Comparison of ENCODE assay signal across 28 cellular contexts in genomic region chr13:22256111-22256639, GRCh38.
DNase-seq lines count a peak whose midpoint lies in the region; ATAC-seq, FAIRE-seq and TF ChIP-seq lines count a peak whose summit lies in the region.
"Had no signal": no experiment of that assay in that cellular context is flagged by ENCODE, and none has a peak within 500 bp of the region (broad histone marks: within the 10 kb centered on the region; RNA-seq: fewer than 3 reads in every experiment).

No MANE protein-coding gene starts in this region.

- H3K4me3 Mint-ChIP-seq in Caco-2 (ENCODE audit: unreplicated experiment): no peak overlapping the region
- no peak overlapping the region for H3K4me3 Mint-ChIP-seq in CD14-positive monocyte
- H3K4me3 Mint-ChIP-seq: CD4-positive, alpha-beta T cell; dendritic cell treated with granulocyte-macrophage colony-stimulating factor and Interleukin-4, amounts not matched to agents 40 ng/mL and 50 ng/mL, for 4 days; naive thymus-derived CD8-positive, alpha-beta T cell had no signal

- no peaks in the 10 kb centered on the region for H4K20me1 ChIP-seq in PC-9 (ENCODE audit: insufficient read depth)

- TF ChIP-seq EP300 in A549 (IDR thresholded peaks at IDR 0.05): no peak

- H3K4me1 ChIP-seq in A549 (no peaks in the 10 kb centered on the region), PC-9 (replicated peaks; ENCODE audit: insufficient read depth) (no peaks in the 10 kb centered on the region), Caco-2 (no peaks in the 10 kb centered on the region)
- H3K4me1 ChIP-seq: heart left ventricle, vagina had no signal

- no peak for TF ChIP-seq RAD21 in A549 (conservative IDR thresholded peaks at IDR 0.05 in 1 of 2, IDR thresholded peaks at IDR 0.05 in 1 of 2)

- POLR2A ChIA-PET in A549 (lab: Yijun Ruan, JAX) (no interaction called here), PC-9 (lab: Charles Lee; ENCODE audit: unreplicated experiment) (no interaction called here), Caco-2 (lab: Charles Lee) (no interaction called here)

- DNase-seq in A549 (ENCODE audit: low read depth in 1 of 2, low spot score in 1 of 2) (no peak), GM13977 (ENCODE audit: low spot score) (no peak), PC-9 (no peak), fibroblast of villous mesenchyme (ENCODE audit: low read depth) (no peak), NCI-H69 (lab: John Stamatoyannopoulos, UW) (no peak), Caco-2 (no peak), KBM-7 (no peak), CD14-positive monocyte (ENCODE audit: low spot score) (no peak)
- DNase-seq: activated CD4-positive, alpha-beta T cell treated with anti-CD3 and anti-CD28 coated beads for 1 hour; activated naive CD4-positive, alpha-beta T cell treated with Interleukin-2 at 50 U/mL for 16 hours; activated T-cell treated with anti-CD3 and anti-CD28 coated beads, Interleukin-2, amount 50 U/mL, for 1 hour; amygdala; CD4-positive, alpha-beta T cell; DMS79 treated with DMSO at 0.1 percent for 48 hours; GM23248; heart left ventricle; naive thymus-derived CD8-positive, alpha-beta T cell; NCI-H146; NCI-H510A treated with DMSO at 0.1 percent for 48 hours; SHP77; substantia nigra had no signal

- no peaks in the 10 kb centered on the region for H3K9me3 Mint-ChIP-seq in Caco-2 (ENCODE audit: unreplicated experiment)
- H3K9me3 Mint-ChIP-seq in CD14-positive monocyte: peaks cover 0 to 7% (median 5%) of the 10 kb centered on the region in 7 donors
- H3K9me3 Mint-ChIP-seq: CD4-positive, alpha-beta T cell; dendritic cell treated with granulocyte-macrophage colony-stimulating factor and Interleukin-4, amounts not matched to agents 40 ng/mL and 50 ng/mL, for 4 days had no signal

- in situ Hi-C loops in GM13977 (cut with MboI; ENCODE audit: low pct_unique_long_range_greater_than_20kb, low sequenced_read_pairs, unreplicated experiment): no loop called here
- in situ Hi-C loops in KBM-7 (cut with MboI; ENCODE audit: low pct_unique_long_range_greater_than_20kb, low sequenced_read_pairs): no loop called here

- no peak overlapping the region for H3K4me2 ChIP-seq in A549
- no peak overlapping the region for H3K4me2 ChIP-seq in PC-9

- FAIRE-seq in A549 (lab: Jason Lieb, UNC): no peak
- FAIRE-seq: endothelial cell of umbilical vein, TTC549 had no signal

- no peak overlapping the region for H2AFZ ChIP-seq in PC-9
- H2AFZ ChIP-seq: GM23248 had no signal

- no peaks in the 10 kb centered on the region for H3K36me3 Mint-ChIP-seq in Caco-2 (ENCODE audit: insufficient read depth, unreplicated experiment)
- no peaks in the 10 kb centered on the region for H3K36me3 Mint-ChIP-seq in CD14-positive monocyte

- H3K4me3 ChIP-seq in A549: no peak overlapping the region
- no peak overlapping the region for H3K4me3 ChIP-seq in PC-9
- H3K4me3 ChIP-seq in fibroblast of villous mesenchyme (ENCODE audit: low read depth, low read length): no peak overlapping the region
- no peak overlapping the region for H3K4me3 ChIP-seq in Caco-2 (ENCODE audit: low read depth, low read length)
- H3K4me3 ChIP-seq: cardiac muscle cell, GM23248, heart left ventricle, vagina had no signal

- ATAC-seq in A549: no peak
- ATAC-seq: heart left ventricle; left lobe of liver; naive thymus-derived CD8-positive, alpha-beta T cell had no signal

- H3K27ac Mint-ChIP-seq in Caco-2 (ENCODE audit: unreplicated experiment): no peak overlapping the region
- no peak overlapping the region for H3K27ac Mint-ChIP-seq in CD14-positive monocyte
- H3K27ac Mint-ChIP-seq: CD4-positive, alpha-beta T cell; dendritic cell treated with granulocyte-macrophage colony-stimulating factor and Interleukin-4, amounts not matched to agents 40 ng/mL and 50 ng/mL, for 4 days had no signal

- H3K9me2 ChIP-seq in PC-9 (ENCODE audit: insufficient read depth): no peaks in the 10 kb centered on the region

- H3K79me2 ChIP-seq in PC-9 (ENCODE audit: low read depth): no peaks in the 10 kb centered on the region

- no peaks in the 10 kb centered on the region for H3K27me3 Mint-ChIP-seq in Caco-2 (ENCODE audit: insufficient read depth, unreplicated experiment)
- H3K27me3 Mint-ChIP-seq in CD14-positive monocyte (ENCODE audit: low read depth in 3 of 3): peaks cover 0 to 2% (median 2%) of the 10 kb centered on the region in 3 donors
- H3K27me3 Mint-ChIP-seq: CD4-positive, alpha-beta T cell; dendritic cell treated with granulocyte-macrophage colony-stimulating factor and Interleukin-4, amounts not matched to agents 40 ng/mL and 50 ng/mL, for 4 days had no signal

- no TSS peak for BruUV-seq in PC-9 (replicated peaks; lab: Mats Ljungman, UMichigan)
- no TSS peak for BruUV-seq in Caco-2 (replicated peaks; lab: Mats Ljungman, UMichigan)

- H3K9me3 ChIP-seq in A549 (no peaks in the 10 kb centered on the region), PC-9 (ENCODE audit: insufficient read depth, low read depth) (no peaks in the 10 kb centered on the region), Caco-2 (no peaks in the 10 kb centered on the region)
- H3K9me3 ChIP-seq: vagina had no signal

- no peak for TF ChIP-seq POLR2A in A549 (IDR thresholded peaks at IDR 0.05; ENCODE audit: low read length)

- H3K36me3 ChIP-seq in PC-9 (ENCODE audit: low read depth) (no peaks in the 10 kb centered on the region), Caco-2 (ENCODE audit: control insufficient read depth, insufficient read depth, low read length) (no peaks in the 10 kb centered on the region)
- H3K36me3 ChIP-seq: cardiac muscle cell, heart left ventricle, vagina had no signal

- no peak overlapping the region for H3K27ac ChIP-seq in A549
- no peak overlapping the region for H3K27ac ChIP-seq in PC-9
- H3K27ac ChIP-seq: cardiac muscle cell, GM23248, heart left ventricle, HL-60, vagina had no signal

- no peaks in the 10 kb centered on the region for H3K4me1 Mint-ChIP-seq in Caco-2 (ENCODE audit: low read depth, unreplicated experiment)
- H3K4me1 Mint-ChIP-seq in CD14-positive monocyte: no peaks in the 10 kb centered on the region

- TF ChIP-seq CTCF in A549 (IDR thresholded peaks at IDR 0.05) (no peak), GM13977 (IDR thresholded peaks at IDR 0.05; ENCODE audit: extremely low read depth, insufficient read depth, missing control alignments) (peak; percentile 4), PC-9 (conservative IDR thresholded peaks at IDR 0.05) (peak; percentile 29; the same call in 1 of the 2 replicates), fibroblast of villous mesenchyme (IDR thresholded peaks at IDR 0.05; ENCODE audit: insufficient read depth, low read depth, low read length) (peak; percentile 31), Caco-2 (IDR thresholded peaks at IDR 0.05; ENCODE audit: insufficient read depth in 1 of 2, low read depth in 1 of 2, low read length in 1 of 2, severe bottlenecking in 1 of 2, unreplicated experiment in 1 of 2) (peak in 1 of 2 experiments; percentile 47), CD14-positive monocyte (IDR thresholded peaks at IDR 0.05) (no peak)

- H3F3A ChIP-seq in PC-9 (ENCODE audit: insufficient read depth, low read depth): no peaks in the 10 kb centered on the region

- H3K27me3 ChIP-seq in PC-9 (ENCODE audit: insufficient read depth, low read depth) (peaks cover 6% of the 10 kb centered on the region; the same call in 1 of the 2 replicates), Caco-2 (replicated peaks; ENCODE audit: control insufficient read depth, insufficient read depth, low read length) (no peaks in the 10 kb centered on the region)
- H3K27me3 ChIP-seq: cardiac muscle cell, heart left ventricle, vagina had no signal

- intact Hi-C loops in PC-9 (cut with micrococcal nuclease; ENCODE audit: unreplicated experiment) (no loop called here), Caco-2 (cut with micrococcal nuclease; ENCODE audit: unreplicated experiment) (no loop called here), CD14-positive monocyte (cut with micrococcal nuclease) (no loop called here)

- WGBS in A549 (ENCODE audit: missing lambda C conversion rate): 80% methylated on average over 2 of the region's 2 CpGs

- CTCF ChIA-PET in A549 (lab: Yijun Ruan, JAX): no interaction called here
- CTCF ChIA-PET in PC-9 (lab: Charles Lee): no interaction called here
- CTCF ChIA-PET in Caco-2 (lab: Charles Lee): no interaction called here

TF ChIP-seq in A549, 52 proteins besides CTCF, POLR2A, EP300 and RAD21:
- TF ChIP-seq MAFK (IDR thresholded peaks at IDR 0.05; ENCODE audit: partially characterized antibody) (peak; percentile 96), NFE2L2 (conservative IDR thresholded peaks at IDR 0.05; ENCODE audit: low read length) (no peak)
TF ChIP-seq in A549: peak in this region for 1.

Comparison
In these comparisons a context has a peak if more than half of its experiments do, and no peak if none do; other contexts are left out.
1. CTCF ChIP-seq: peak in GM13977 (single experiment), PC-9 (single experiment) and fibroblast of villous mesenchyme (single experiment); none in A549 (single experiment) and CD14-positive monocyte (single experiment).